In genomic region chr3:155555479-155556065, GRCh38 we compare ENCODE assay signal across 15 cellular contexts.
DNase-seq lines count a peak whose midpoint lies in the region; ATAC-seq and TF ChIP-seq lines count a peak whose summit lies in the region.
"Had no signal": no experiment of that assay in that cellular context is flagged by ENCODE, and none has a peak within 500 bp of the region (broad histone marks: within the 10 kb centered on the region; RNA-seq: fewer than 3 reads in every experiment).

No MANE protein-coding gene starts in this region.

- no peak overlapping the region for H2AFZ ChIP-seq in Loucy (ENCODE audit: low read length)

- no peaks in the 10 kb centered on the region for H3K9me2 ChIP-seq in Loucy (replicated peaks; ENCODE audit: low read depth, low read length)

- H4K20me1 ChIP-seq in Loucy (ENCODE audit: insufficient read depth, low read length, poor library complexity, severe bottlenecking): no peaks in the 10 kb centered on the region

- in situ Hi-C loops in Caki2 (cut with HindIII; ENCODE audit: low pct_unique_long_range_greater_than_20kb, low sequenced_read_pairs): no loop called here

- H3K27me3 ChIP-seq in Loucy (ENCODE audit: insufficient read depth, low read length, poor library complexity, severe bottlenecking) (no peaks in the 10 kb centered on the region), ovary (no peaks in the 10 kb centered on the region), tibial nerve (no peaks in the 10 kb centered on the region)
- H3K27me3 ChIP-seq: sigmoid colon had no signal

- peak overlapping the region; percentile 84 for H3K4me2 ChIP-seq in Loucy (ENCODE audit: low read depth, low read length, poor library complexity, severe bottlenecking)

- H3F3A ChIP-seq in Loucy (ENCODE audit: low read depth): peaks cover 14% of the 10 kb centered on the region

- ATAC-seq in GM19452 (IDR thresholded peaks at IDR 0.05; ENCODE audit: unreplicated experiment) (peak; percentile 11), left lobe of liver (peak; percentile 36)
- ATAC-seq: PC-3, T-helper 17 cell had no signal

- H3K4me3 ChIP-seq in Loucy (ENCODE audit: low read length, poor library complexity, severe bottlenecking) (peak overlapping the region; percentile 41), ovary (no peak overlapping the region), tibial nerve (no peak overlapping the region)
- H3K4me3 ChIP-seq: HAP-1, sigmoid colon had no signal

- peak overlapping the region; percentile 59 for H3K9ac ChIP-seq in Loucy (ENCODE audit: low read depth, low read length, poor library complexity, severe bottlenecking)

- intact Hi-C loops in ovary (cut with DNase I): no loop called here

- H3K79me2 ChIP-seq in Loucy (ENCODE audit: insufficient read depth, low read length): peaks cover 25% of the 10 kb centered on the region; the same call in 1 of the 2 replicates

- H3K36me3 Mint-ChIP-seq in glutamatergic neuron (ENCODE audit: unreplicated experiment): no peaks in the 10 kb centered on the region
- H3K36me3 Mint-ChIP-seq: activated naive CD4-positive, alpha-beta T cell treated with anti-CD3 and anti-CD28 coated beads, Interleukin-2, amount 50 U/mL, for 72 hours; CD4-positive, CD25-positive, alpha-beta regulatory T cell had no signal

- DNase-seq in Caki2 (ENCODE audit: low read depth) (peak; percentile 67), left lobe of liver (ENCODE audit: low spot score) (no peak), ovary (no peak), tibial nerve (ENCODE audit: low spot score in 2 of 2) (no peak), glutamatergic neuron (no peak), NCI-H1417 (lab: John Stamatoyannopoulos, UW) (no peak)
- DNase-seq: activated CD4-positive, alpha-beta memory T cell treated with anti-CD3 and anti-CD28 coated beads, Interleukin-2, amount 10 ng/mL, durations not matched to agents 7 days and 5 days; PC-3; sigmoid colon; T-helper 17 cell had no signal

- 70 to 85% (median 79%) methylated on average over 2 of the region's 2 CpGs for WGBS in ovary, 3 donors
- WGBS in tibial nerve, 2 donors: 87 to 88% methylated on average over 2 of the region's 2 CpGs

- H3K9me3 Mint-ChIP-seq in glutamatergic neuron (ENCODE audit: unreplicated experiment): peaks cover 2% of the 10 kb centered on the region
- H3K9me3 Mint-ChIP-seq: activated CD4-positive, alpha-beta memory T cell treated with anti-CD3 and anti-CD28 coated beads, Interleukin-2, amount 10 ng/mL, durations not matched to agents 7 days and 5 days had no signal

- TF ChIP-seq EP300 in ovary (IDR thresholded peaks at IDR 0.05) (no peak), tibial nerve (IDR thresholded peaks at IDR 0.05) (no peak)

- H3K9me3 ChIP-seq in Loucy (ENCODE audit: insufficient read depth, low read depth, low read length) (no peaks in the 10 kb centered on the region), ovary (no peaks in the 10 kb centered on the region), tibial nerve (no peaks in the 10 kb centered on the region)
- H3K9me3 ChIP-seq: HAP-1, sigmoid colon had no signal

- H3K27ac ChIP-seq in ovary (no peak overlapping the region), tibial nerve (no peak overlapping the region)
- H3K27ac ChIP-seq: sigmoid colon had no signal

- TF ChIP-seq CTCF in Loucy (conservative IDR thresholded peaks at IDR 0.05; ENCODE audit: low read length) (no peak), ovary (IDR thresholded peaks at IDR 0.05) (no peak), tibial nerve (IDR thresholded peaks at IDR 0.05) (no peak), glutamatergic neuron (IDR thresholded peaks at IDR 0.05; ENCODE audit: partially characterized antibody, unreplicated experiment) (no peak)

- TF ChIP-seq POLR2A in ovary (IDR thresholded peaks at IDR 0.05): no peak
- TF ChIP-seq POLR2A in tibial nerve (IDR thresholded peaks at IDR 0.05): no peak

- H3K4me1 ChIP-seq in Loucy (ENCODE audit: insufficient read depth, low read length, poor library complexity, severe bottlenecking): peaks cover 88% of the 10 kb centered on the region
- no peaks in the 10 kb centered on the region for H3K4me1 ChIP-seq in ovary (ENCODE audit: insufficient read depth)
- H3K4me1 ChIP-seq in tibial nerve: no peaks in the 10 kb centered on the region
- H3K4me1 ChIP-seq: sigmoid colon had no signal

- no peak overlapping the region for H3K4me3 Mint-ChIP-seq in glutamatergic neuron (ENCODE audit: unreplicated experiment)
- H3K4me3 Mint-ChIP-seq: activated CD4-positive, alpha-beta memory T cell treated with anti-CD3 and anti-CD28 coated beads, Interleukin-2, amount 10 ng/mL, durations not matched to agents 7 days and 5 days; T-helper 17 cell had no signal

- no peaks in the 10 kb centered on the region for H3K4me1 Mint-ChIP-seq in glutamatergic neuron (ENCODE audit: low read depth, unreplicated experiment)

- no peaks in the 10 kb centered on the region for H3K36me3 ChIP-seq in Loucy (ENCODE audit: insufficient read depth, low read length)
- H3K36me3 ChIP-seq in ovary: no peaks in the 10 kb centered on the region
- H3K36me3 ChIP-seq in tibial nerve: peaks cover 0 to 10% (median 0%) of the 10 kb centered on the region in 3 donors
- H3K36me3 ChIP-seq: HAP-1, sigmoid colon had no signal

- H3K27me3 Mint-ChIP-seq in glutamatergic neuron (ENCODE audit: unreplicated experiment): no peaks in the 10 kb centered on the region
- H3K27me3 Mint-ChIP-seq: activated CD4-positive, alpha-beta memory T cell treated with anti-CD3 and anti-CD28 coated beads, Interleukin-2, amount 10 ng/mL, durations not matched to agents 7 days and 5 days; CD4-positive, CD25-positive, alpha-beta regulatory T cell; T-helper 17 cell had no signal

- no peak overlapping the region for H3K27ac Mint-ChIP-seq in glutamatergic neuron (ENCODE audit: unreplicated experiment)
- H3K27ac Mint-ChIP-seq: activated CD4-positive, alpha-beta memory T cell treated with anti-CD3 and anti-CD28 coated beads, Interleukin-2, amount 10 ng/mL, durations not matched to agents 7 days and 5 days; activated naive CD4-positive, alpha-beta T cell treated with anti-CD3 and anti-CD28 coated beads, Interleukin-2, amount 50 U/mL, for 72 hours; CD4-positive, CD25-positive, alpha-beta regulatory T cell; T-helper 17 cell had no signal
